In the genomic region with DNA sequence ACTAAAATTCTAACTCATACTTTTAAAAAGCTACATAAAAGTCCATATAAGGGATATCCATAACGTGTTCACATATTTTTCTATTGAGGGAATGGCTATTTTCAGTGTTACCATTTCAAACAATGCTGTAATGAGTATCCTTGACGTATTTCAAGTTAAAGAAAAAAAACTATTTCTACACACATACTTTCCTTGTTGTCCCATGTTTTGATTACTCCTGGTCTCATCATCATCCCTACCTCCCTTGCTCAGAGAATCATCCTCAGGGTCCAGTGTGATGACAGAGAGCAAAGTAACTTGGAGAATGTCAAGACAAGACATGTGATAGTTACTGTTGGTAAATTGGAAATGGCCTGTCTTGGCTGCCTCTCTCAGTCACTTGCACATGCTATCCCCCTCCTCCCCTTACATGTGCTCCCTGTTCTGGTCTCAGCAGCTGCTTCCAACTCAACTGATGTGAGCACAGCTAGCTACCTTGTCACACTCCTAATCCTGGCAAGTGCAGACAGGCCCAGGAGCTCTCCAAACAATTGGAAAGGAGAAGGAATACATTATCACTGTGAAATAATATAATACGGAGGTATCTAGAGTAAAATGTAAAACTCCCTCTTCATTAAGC, we compare ENCODE assay signal across 16 cellular contexts. TPM values are rescaled to one million over a fixed set of nuclear protein-coding genes. Genes with fewer than 3 reads are reported as not detected.
DNase-seq lines count a peak whose midpoint lies in the region; ATAC-seq and TF ChIP-seq lines count a peak whose summit lies in the region.
"Had no signal": no experiment of that assay in that cellular context is flagged by ENCODE, and none has a peak within 500 bp of the region (broad histone marks: within the 10 kb centered on the region; RNA-seq: fewer than 3 reads in every experiment).

No MANE protein-coding gene starts in this region.

- peak overlapping the region; percentile 76 for H3K27ac ChIP-seq in psoas muscle

- peak; percentile 94 to 97 (median 96) for ATAC-seq in psoas muscle
- ATAC-seq in HG03095 (IDR thresholded peaks at IDR 0.05; ENCODE audit: unreplicated experiment): no peak
- no peak for ATAC-seq in GM18511 (IDR thresholded peaks at IDR 0.05; ENCODE audit: unreplicated experiment)
- ATAC-seq in HG03135 (IDR thresholded peaks at IDR 0.05; ENCODE audit: unreplicated experiment): no peak
- ATAC-seq: activated CD8-positive, alpha-beta memory T cell treated with anti-CD3 and anti-CD28 coated beads, Interleukin-2, amount 10 ng/mL, durations not matched to agents 7 days and 5 days had no signal

- intact Hi-C loops in psoas muscle (cut with DNase I): no loop called here

- H3K9me3 ChIP-seq in psoas muscle: no peaks in the 10 kb centered on the region
- H3K9me3 ChIP-seq: Caco-2, esophagus squamous epithelium had no signal

- no peak overlapping the region for H3K4me3 ChIP-seq in psoas muscle
- H3K4me3 ChIP-seq: esophagus squamous epithelium, skin epidermis had no signal

- WGBS in psoas muscle, 3 donors: 26 to 55% (median 36%) methylated on average over 3 of the region's 3 CpGs

- TF ChIP-seq CTCF in psoas muscle (IDR thresholded peaks at IDR 0.05): no peak

- peaks cover 0 to 7% of the 10 kb centered on the region in 2 donors for H3K36me3 ChIP-seq in psoas muscle (ENCODE audit: insufficient read depth in 1 of 2, low read depth in 1 of 2)

- H3K27me3 ChIP-seq in psoas muscle (ENCODE audit: insufficient read depth in 3 of 3, low read length in 2 of 3): no peaks in the 10 kb centered on the region
- H3K27me3 ChIP-seq: esophagus squamous epithelium had no signal

- DNase-seq in DMS153 (lab: John Stamatoyannopoulos, UW) (peak; percentile 23), DMS153 treated with DMSO at 0.1 percent for 48 hours (lab: John Stamatoyannopoulos, UW; ENCODE audit: unreplicated experiment) (no peak), NCI-H526 (lab: John Stamatoyannopoulos, UW) (peak; percentile 61 to 66), dedifferentiated amniotic fluid mesenchymal stem cell (ENCODE audit: extremely low spot score) (peak; percentile 58), psoas muscle (peak in 1 of 2 donors; percentile 59)
- DNase-seq: activated CD8-positive, alpha-beta memory T cell treated with anti-CD3 and anti-CD28 coated beads, Interleukin-2, amount 10 ng/mL, durations not matched to agents 7 days and 5 days; activated naive CD4-positive, alpha-beta T cell treated with anti-CD3 and anti-CD28 coated beads, Interleukin-2, amount 50 U/mL, for 16 hours; Caco-2; esophagus squamous epithelium had no signal

- peaks cover 13% of the 10 kb centered on the region for H3K4me1 ChIP-seq in psoas muscle
- H3K4me1 ChIP-seq: Caco-2 had no signal

RNA-seq across cellular contexts. Expression of a gene that starts 21.8 kb away (rescaled TPM):
- 100 to 1,000 TPM in 3 of 4 donors, 10 to 100 TPM in 1; 100.0 to 130 (median 111) TPM for total RNA-seq in psoas muscle
- 100 to 1,000 TPM in 1 of 3 donors, 10 to 100 TPM in 2; 68.9 to 102 (median 92.8) TPM for polyA plus RNA-seq in psoas muscle

RNA-seq across cellular contexts. Expression of a gene that starts 22.1 kb away (rescaled TPM):
- total RNA-seq in psoas muscle: 1 to 10 TPM; 4.9 to 5.9 (median 5.4) TPM
- polyA plus RNA-seq in psoas muscle: 10 to 100 TPM in 1 of 3 donors, 1 to 10 TPM in 2; 4.0 to 10.4 (median 7.0) TPM

RNA-seq across cellular contexts. Expression of a gene that starts 44.6 kb away (rescaled TPM):
- 10 to 100 TPM; 74.9 to 91.2 (median 80.4) TPM for total RNA-seq in psoas muscle
- polyA plus RNA-seq in psoas muscle: 100 to 1,000 TPM; 101 to 223 (median 141) TPM

RNA-seq across cellular contexts. Expression of a gene that starts 47.2 kb away (rescaled TPM):
- not detected for total RNA-seq in psoas muscle
- not detected for polyA plus RNA-seq in psoas muscle
- total RNA-seq: A172, Caco-2, cerebellum, esophagus squamous epithelium, OCI-LY7 had no signal

RNA-seq across cellular contexts. Expression of a gene that starts 54.0 kb away (rescaled TPM):
- total RNA-seq in psoas muscle: 10 to 100 TPM; 32.7 to 45.7 (median 37.1) TPM
- polyA plus RNA-seq in psoas muscle: 10 to 100 TPM; 33.0 to 49.2 (median 43.0) TPM

Comparison
In these comparisons a context has a peak if more than half of its experiments do, and no peak if none do; other contexts are left out.
1. ATAC-seq: peak in psoas muscle (4 of 4); none in HG03095 (single experiment), GM18511 (single experiment) and HG03135 (single experiment).